ENCODE assay signal across 28 cellular contexts in the genomic region with DNA sequence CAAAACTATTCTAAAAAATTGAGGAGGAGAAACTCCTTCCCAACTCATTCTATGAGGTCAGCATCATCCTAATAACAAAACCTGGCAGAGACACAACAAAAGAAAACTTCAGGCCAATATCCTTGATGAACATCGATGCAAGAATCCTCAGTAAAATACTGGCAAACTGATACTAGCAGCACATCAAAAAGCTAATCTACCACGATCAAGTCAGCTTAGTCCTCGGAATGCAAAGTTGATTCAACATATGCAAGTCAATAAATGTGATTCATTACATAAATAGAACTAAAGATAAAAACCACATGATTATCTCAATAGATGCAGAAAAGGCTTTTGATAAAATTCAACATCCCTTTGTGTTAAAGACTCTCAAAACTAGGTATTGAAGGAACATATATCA.
"Had no signal": no experiment of that assay in that cellular context is flagged by ENCODE, and none has a peak within 500 bp of the region (broad histone marks: within the 10 kb centered on the region; RNA-seq: fewer than 3 reads in every experiment).

No MANE protein-coding gene starts in this region.

- ATAC-seq: activated CD4-positive, alpha-beta T cell treated with anti-CD3 and anti-CD28 coated beads for 36 hours; activated T-cell treated with anti-CD3 and anti-CD28 coated beads, Interleukin-2, amount 50 U/mL, for 4 hours; pancreas; psoas muscle; stimulated activated naive CD8-positive, alpha-beta T cell treated with anti-CD3 and anti-CD28 coated beads, Interleukin-15, Interleukin-2, amounts not matched to agents 100 U/mL and 50 U/mL, for 24 hours had no signal

- H3K27me3 Mint-ChIP-seq: activated B cell treated with CpG ODN at 0.5 μM for 24 hours; activated CD4-positive, alpha-beta T cell treated with anti-CD3 and anti-CD28 coated beads for 36 hours; activated naive CD8-positive, alpha-beta T cell; dendritic cell treated with granulocyte-macrophage colony-stimulating factor and Interleukin-4, amounts not matched to agents 40 ng/mL and 50 ng/mL, for 4 days; memory B cell had no signal

- H3K27ac ChIP-seq: cardiac muscle cell, neutrophil, pancreas, psoas muscle, right atrium auricular region, upper lobe of left lung had no signal

- H3K4me3 ChIP-seq: cardiac muscle cell, pancreas, psoas muscle, right atrium auricular region, upper lobe of left lung had no signal

- FAIRE-seq: endometrium, frontal cortex, islet of Langerhans, pancreas had no signal

- H3K36me3 ChIP-seq: cardiac muscle cell, neutrophil, pancreas, right atrium auricular region, upper lobe of left lung had no signal

- H3K4me3 Mint-ChIP-seq: activated B cell treated with CpG ODN at 0.5 μM for 24 hours; activated CD4-positive, alpha-beta T cell treated with anti-CD3 and anti-CD28 coated beads for 36 hours; activated naive CD8-positive, alpha-beta T cell; activated T-cell treated with anti-CD3 and anti-CD28 coated beads, Interleukin-2, amount 50 U/mL, for 4 hours; dendritic cell treated with granulocyte-macrophage colony-stimulating factor and Interleukin-4, amounts not matched to agents 40 ng/mL and 50 ng/mL, for 4 days; memory B cell; nephron had no signal

- DNase-seq: activated B cell treated with CpG ODN at 0.5 μM for 24 hours; activated CD4-positive, alpha-beta T cell treated with anti-CD3 and anti-CD28 coated beads for 36 hours; activated CD4-positive, alpha-beta T cell treated with anti-CD3 and anti-CD28 coated beads, Interleukin-2, amount 50 U/mL, for 4 hours; activated CD8-positive, alpha-beta memory T cell treated with anti-CD3 and anti-CD28 coated beads for 24 hours; activated CD8-positive, alpha-beta memory T cell treated with anti-CD3 and anti-CD28 coated beads, Interleukin-2, amount 50 U/mL, for 48 hours; activated naive CD4-positive, alpha-beta T cell; activated T-cell treated with anti-CD3 and anti-CD28 coated beads, Interleukin-2, amount 50 U/mL, for 4 hours; effector CD4-positive, alpha-beta T cell; head of caudate nucleus; hypothalamus; pancreas; psoas muscle; stimulated activated CD4-positive, alpha-beta T cell treated with anti-CD3 and anti-CD28 coated beads, Interleukin-12 subunit alpha, Interleukin-12 subunit beta, amount 100 ng/mL, for 4 hours; stimulated activated CD4-positive, alpha-beta T cell treated with anti-CD3 and anti-CD28 coated beads, Interleukin-4, amount 100 ng/mL, for 4 hours; stimulated activated naive CD8-positive, alpha-beta T cell treated with anti-CD3 and anti-CD28 coated beads, Interleukin-15, Interleukin-2, amounts not matched to agents 100 U/mL and 50 U/mL, for 24 hours; T1000; upper lobe of left lung had no signal

- H3K4me1 ChIP-seq: pancreas, right atrium auricular region, upper lobe of left lung had no signal

- H3K9me3 Mint-ChIP-seq: activated T-cell treated with anti-CD3 and anti-CD28 coated beads, Interleukin-2, amount 50 U/mL, for 4 hours; activated T-helper 2 cell treated with anti-CD3 and anti-CD28 coated beads, Interferon-gamma antibody, Interleukin-2, Interleukin-4, amounts not matched to agents 10 μg/mL and 5 μg/mL and 100 μg/mL, durations not matched to agents 14 hours and 24 hours and 36 hours; dendritic cell treated with granulocyte-macrophage colony-stimulating factor and Interleukin-4, amounts not matched to agents 40 ng/mL and 50 ng/mL, for 4 days; memory B cell had no signal

- H3K4me1 Mint-ChIP-seq: activated CD4-positive, alpha-beta T cell treated with anti-CD3 and anti-CD28 coated beads for 36 hours; nephron had no signal

- H3K9me3 ChIP-seq: neutrophil, pancreas, psoas muscle, right atrium auricular region, upper lobe of left lung had no signal

- H3K27me3 ChIP-seq: cardiac muscle cell, neutrophil, pancreas, right atrium auricular region, upper lobe of left lung had no signal

- H3K27ac Mint-ChIP-seq: activated B cell treated with CpG ODN at 0.5 μM for 24 hours; activated CD4-positive, alpha-beta T cell treated with anti-CD3 and anti-CD28 coated beads for 36 hours; activated naive CD8-positive, alpha-beta T cell; activated T-helper 2 cell treated with anti-CD3 and anti-CD28 coated beads, Interferon-gamma antibody, Interleukin-2, Interleukin-4, amounts not matched to agents 10 μg/mL and 5 μg/mL and 100 μg/mL, durations not matched to agents 14 hours and 24 hours and 36 hours; dendritic cell treated with granulocyte-macrophage colony-stimulating factor and Interleukin-4, amounts not matched to agents 40 ng/mL and 50 ng/mL, for 4 days; memory B cell; nephron had no signal
